6 cellular contexts compared by ENCODE assay signal in the genomic region with DNA sequence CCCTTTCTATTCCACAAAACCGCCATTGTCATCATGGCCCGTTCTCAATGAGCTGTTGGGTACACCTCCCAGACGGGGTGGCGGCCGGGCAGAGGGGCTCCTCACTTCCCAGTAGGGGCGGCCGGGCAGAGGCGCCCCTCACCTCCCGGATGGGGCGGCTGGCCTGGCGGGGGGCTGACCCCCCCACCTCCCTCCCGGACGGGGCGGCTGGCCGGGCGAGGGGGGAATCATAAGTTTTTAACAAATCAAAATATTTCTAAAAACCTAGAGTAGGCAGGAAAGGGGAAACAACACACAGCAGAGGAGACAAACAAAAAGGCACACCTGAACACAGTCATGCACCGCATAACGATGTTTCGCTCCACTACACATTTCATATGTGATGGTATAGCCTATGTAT. TPM values are rescaled to one million over a fixed set of nuclear protein-coding genes. Genes with fewer than 3 reads are reported as not detected.
"Had no signal": no experiment of that assay in that cellular context is flagged by ENCODE, and none has a peak within 500 bp of the region (broad histone marks: within the 10 kb centered on the region; RNA-seq: fewer than 3 reads in every experiment).

No MANE protein-coding gene starts in this region.

RNA-seq across cellular contexts. Expression of a gene that starts 8.1 kb away (rescaled TPM):
- total RNA-seq: activated CD4-positive, alpha-beta T cell treated with anti-CD3 and anti-CD28 coated beads for 36 hours; activated CD8-positive, alpha-beta memory T cell treated with anti-CD3 and anti-CD28 coated beads for 36 hours; activated CD8-positive, alpha-beta T cell treated with anti-CD3 and anti-CD28 coated beads for 36 hours; WTC11 had no signal

RNA-seq across cellular contexts. Expression of a gene that starts 27.9 kb away (rescaled TPM):
- total RNA-seq: activated B cell treated with CpG ODN at 0.5 μM for 24 hours; activated CD4-positive, alpha-beta T cell treated with anti-CD3 and anti-CD28 coated beads for 36 hours; activated CD8-positive, alpha-beta memory T cell treated with anti-CD3 and anti-CD28 coated beads for 36 hours; activated CD8-positive, alpha-beta memory T cell treated with anti-CD3 and anti-CD28 coated beads, Interleukin-2, amount 10 ng/mL, durations not matched to agents 7 days and 5 days; activated CD8-positive, alpha-beta T cell treated with anti-CD3 and anti-CD28 coated beads for 36 hours; WTC11 had no signal
